11 cellular contexts compared by ENCODE assay signal in genomic region chr3:184346480-184346879, GRCh38. TPM values are rescaled to one million over a fixed set of nuclear protein-coding genes. Genes with fewer than 3 reads are reported as not detected.
"Had no signal": no experiment of that assay in that cellular context is flagged by ENCODE, and none has a peak within 500 bp of the region (broad histone marks: within the 10 kb centered on the region; RNA-seq: fewer than 3 reads in every experiment).

No MANE protein-coding gene starts in this region.

- DNase-seq: activated CD4-positive, alpha-beta T cell treated with anti-CD3 and anti-CD28 coated beads, Interleukin-2, amount 10 ng/mL, durations not matched to agents 24 days and 14 days; activated CD4-positive, CD25-positive, alpha-beta regulatory T cell; activated CD8-positive, alpha-beta memory T cell treated with anti-CD3 and anti-CD28 coated beads, Interleukin-2, amount 50 U/mL, for 48 hours; activated gamma-delta T cell treated with Interleukin-2 at 50 U/mL for 16 hours; activated naive CD8-positive, alpha-beta T cell treated with anti-CD3 and anti-CD28 coated beads for 36 hours; activated T-cell treated with anti-CD3 and anti-CD28 coated beads, Interleukin-2, amount 50 U/mL, for 72 hours; dermis blood vessel endothelial cell; spleen; T-helper 2 cell had no signal

- H3K27me3 ChIP-seq: gastroesophageal sphincter, heart right ventricle, spleen had no signal

- H3K9me3 ChIP-seq: gastroesophageal sphincter, heart right ventricle, spleen had no signal

- H3K4me3 ChIP-seq: gastroesophageal sphincter, heart right ventricle, spleen had no signal

RNA-seq across cellular contexts. Expression of gene THPO, which starts 31.5 kb away (rescaled TPM):
- total RNA-seq: activated CD4-positive, alpha-beta T cell treated with anti-CD3 and anti-CD28 coated beads, Interleukin-2, amount 10 ng/mL, durations not matched to agents 24 days and 14 days; activated naive CD8-positive, alpha-beta T cell treated with anti-CD3 and anti-CD28 coated beads for 36 hours; activated T-cell treated with anti-CD3 and anti-CD28 coated beads, Interleukin-2, amount 50 U/mL, for 72 hours; dermis blood vessel endothelial cell had no signal
